In the genomic region with DNA sequence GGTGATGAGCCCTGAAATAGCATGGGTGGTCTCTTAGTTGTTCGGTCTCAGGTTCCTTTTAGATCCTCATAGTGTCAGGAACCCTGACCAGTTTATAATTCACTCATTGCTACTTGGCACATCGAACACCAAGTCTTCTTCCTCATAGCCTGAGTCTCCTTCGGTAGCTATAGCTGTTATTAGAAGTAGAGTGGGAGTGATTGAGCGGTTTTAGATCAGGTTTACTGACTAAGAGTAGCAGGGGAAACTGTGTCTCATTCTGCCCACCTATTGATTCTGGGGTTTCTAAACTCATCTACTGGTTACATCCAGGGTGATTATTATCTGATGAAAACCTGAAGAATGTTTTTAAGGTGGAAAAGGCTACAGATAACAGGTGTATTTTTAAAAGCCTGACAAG, we compare ENCODE assay signal across 20 cellular contexts.
"Had no signal": no experiment of that assay in that cellular context is flagged by ENCODE, and none has a peak within 500 bp of the region (broad histone marks: within the 10 kb centered on the region; RNA-seq: fewer than 3 reads in every experiment).

No MANE protein-coding gene starts in this region.

- DNase-seq: activated CD4-positive, alpha-beta T cell treated with anti-CD3 and anti-CD28 coated beads, Interleukin-2, amount 10 ng/mL, durations not matched to agents 7 days and 5 days; activated CD8-positive, alpha-beta memory T cell treated with anti-CD3 and anti-CD28 coated beads for 24 hours; activated CD8-positive, alpha-beta memory T cell treated with anti-CD3 and anti-CD28 coated beads, Interleukin-2, amount 50 U/mL, for 48 hours; activated naive CD4-positive, alpha-beta T cell treated with anti-CD3 and anti-CD28 coated beads, Interleukin-2, amount 10 ng/mL, durations not matched to agents 7 days and 5 days; cerebellar nuclear complex; cortex of kidney; effector CD4-positive, alpha-beta T cell; heart left ventricle; left lung; mammary epithelial cell; stimulated activated CD4-positive, alpha-beta T cell treated with anti-CD3 and anti-CD28 coated beads, Interleukin-12 subunit alpha, Interleukin-12 subunit beta, amount 100 ng/mL, for 4 hours; substantia nigra; tibial artery had no signal

- H3K27ac ChIP-seq: ascending aorta, heart left ventricle, left lung, neural progenitor cell, right atrium auricular region, SK-N-MC had no signal

- H2AFZ ChIP-seq: neural progenitor cell had no signal

- H3K36me3 Mint-ChIP-seq: activated naive CD4-positive, alpha-beta T cell treated with anti-CD3 and anti-CD28 coated beads, Interleukin-2, amount 10 ng/mL, durations not matched to agents 7 days and 5 days had no signal

- H3K9me3 Mint-ChIP-seq: activated naive CD4-positive, alpha-beta T cell treated with anti-CD3 and anti-CD28 coated beads, Interleukin-2, amount 10 ng/mL, durations not matched to agents 7 days and 5 days had no signal

- H3K9ac ChIP-seq: neural progenitor cell had no signal

- H3K9me3 ChIP-seq: ascending aorta, gastroesophageal sphincter, heart left ventricle, left lung, right atrium auricular region, tibial artery had no signal

- H3K36me3 ChIP-seq: ascending aorta, heart left ventricle, left lung, neural progenitor cell, right atrium auricular region had no signal

- H3K27ac Mint-ChIP-seq: activated CD4-positive, alpha-beta T cell treated with anti-CD3 and anti-CD28 coated beads, Interleukin-2, amount 10 ng/mL, durations not matched to agents 7 days and 5 days; activated naive CD4-positive, alpha-beta T cell treated with anti-CD3 and anti-CD28 coated beads, Interleukin-2, amount 10 ng/mL, durations not matched to agents 7 days and 5 days; neural progenitor cell; progenitor cell of endocrine pancreas had no signal

- H3K27me3 Mint-ChIP-seq: progenitor cell of endocrine pancreas had no signal

- H3K4me3 ChIP-seq: ascending aorta, gastroesophageal sphincter, heart left ventricle, left lung, neural progenitor cell, right atrium auricular region, SK-N-MC, tibial artery had no signal

- H3K4me2 ChIP-seq: neural progenitor cell had no signal

- ATAC-seq: esophagus mucosa, gastroesophageal sphincter, heart left ventricle, left lung had no signal

- H3K27me3 ChIP-seq: ascending aorta, gastroesophageal sphincter, heart left ventricle, left lung, neural progenitor cell, right atrium auricular region, tibial artery had no signal

- H3K4me3 Mint-ChIP-seq: activated CD4-positive, alpha-beta T cell treated with anti-CD3 and anti-CD28 coated beads, Interleukin-2, amount 10 ng/mL, durations not matched to agents 7 days and 5 days; activated naive CD4-positive, alpha-beta T cell treated with anti-CD3 and anti-CD28 coated beads, Interleukin-2, amount 10 ng/mL, durations not matched to agents 7 days and 5 days; neural progenitor cell had no signal
